15 cellular contexts compared by ENCODE assay signal in the genomic region with DNA sequence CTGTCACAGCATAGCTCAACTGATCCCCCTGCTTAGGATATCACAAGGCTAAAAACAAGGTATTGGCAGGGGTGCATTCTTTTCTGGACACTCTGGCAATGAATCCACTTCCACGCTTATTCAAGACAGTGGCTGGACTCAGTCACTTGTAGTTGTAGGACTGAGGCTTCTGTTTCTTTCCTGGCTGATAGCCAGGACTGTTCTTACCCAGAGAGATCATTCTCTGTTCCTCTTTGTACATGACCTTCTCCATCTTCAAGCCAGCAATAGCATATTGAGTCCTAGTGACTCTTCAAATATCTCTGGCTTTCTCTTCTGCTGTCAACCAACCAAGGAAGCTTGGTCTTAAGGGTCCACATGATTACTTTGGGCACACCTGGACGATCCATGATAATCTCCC.
A peak's percentile ranks its signal among the peaks of the same experiment; 100 is the strongest.
DNase-seq lines count a peak whose midpoint lies in the region; ATAC-seq lines count a peak whose summit lies in the region.
"Had no signal": no experiment of that assay in that cellular context is flagged by ENCODE, and none has a peak within 500 bp of the region (broad histone marks: within the 10 kb centered on the region; RNA-seq: fewer than 3 reads in every experiment).

No MANE protein-coding gene starts in this region.

- ATAC-seq in GM18511 (IDR thresholded peaks at IDR 0.05; ENCODE audit: unreplicated experiment), result peak; percentile 98
- ATAC-seq in GM21360 (IDR thresholded peaks at IDR 0.05; ENCODE audit: unreplicated experiment), result peak; percentile 91
- peak; percentile 97 for ATAC-seq in HG02885 (IDR thresholded peaks at IDR 0.05; ENCODE audit: poor library complexity, unreplicated experiment)
- peak; percentile 92 for ATAC-seq in HG03558 (IDR thresholded peaks at IDR 0.05; ENCODE audit: extremely low read depth, unreplicated experiment)
- ATAC-seq in sciatic nerve, result no peak
- ATAC-seq: natural killer cell had no signal

- no peak for DNase-seq in DMS153 treated with DMSO at 0.1 percent for 48 hours (lab: John Stamatoyannopoulos, UW; ENCODE audit: unreplicated experiment)
- DNase-seq in sciatic nerve (ENCODE audit: low spot score), result no peak
- DNase-seq in activated effector memory CD4-positive, alpha-beta T cell treated with Interleukin-2 at 50 U/mL for 16 hours, result no peak
- no peak for DNase-seq in AG08395 (ENCODE audit: low spot score)
- DNase-seq: activated CD4-positive, alpha-beta T cell treated with anti-CD3 and anti-CD28 coated beads, Interleukin-2, amount 10 ng/mL, durations not matched to agents 7 days and 5 days; AML-193; KG1; natural killer cell; NCI-H2029 treated with DMSO at 0.1 percent for 48 hours; PC-9; retina had no signal

- intact Hi-C loops in sciatic nerve (cut with DNase I), result no loop called here
